In the genomic region with DNA sequence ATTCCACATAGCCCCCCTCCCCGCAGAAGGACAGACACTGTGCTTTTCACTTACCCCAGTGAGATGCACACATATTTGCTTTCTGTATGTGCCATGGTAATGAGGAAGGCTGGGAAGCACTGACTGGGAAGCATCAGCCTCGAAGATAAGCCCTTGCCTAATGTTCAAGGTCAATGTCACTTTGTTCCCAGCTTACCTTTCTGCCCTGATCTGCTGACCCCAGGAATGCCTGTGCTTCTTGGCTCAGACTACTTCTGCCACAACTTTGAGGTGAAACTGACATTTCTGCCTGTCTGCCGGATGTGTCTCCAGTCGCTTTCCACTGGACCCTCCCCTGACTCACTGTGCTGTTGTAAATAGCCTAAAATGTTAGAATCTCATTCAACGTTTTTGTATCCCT, we compare ENCODE assay signal across 17 cellular contexts.
DNase-seq lines count a peak whose midpoint lies in the region; ATAC-seq, FAIRE-seq and TF ChIP-seq lines count a peak whose summit lies in the region.
"Had no signal": no experiment of that assay in that cellular context is flagged by ENCODE, and none has a peak within 500 bp of the region (broad histone marks: within the 10 kb centered on the region; RNA-seq: fewer than 3 reads in every experiment).

No MANE protein-coding gene starts in this region.

- H3K27ac Mint-ChIP-seq in endodermal cell (no peak overlapping the region), mesothelial cell of epicardium (peak overlapping the region; percentile 0)
- no peak overlapping the region for H3K27ac Mint-ChIP-seq in activated naive CD4-positive, alpha-beta T cell treated with anti-CD3 and anti-CD28 coated beads, Interleukin-2, amount 10 ng/mL, durations not matched to agents 7 days and 5 days
- H3K27ac Mint-ChIP-seq: CD14-positive monocyte; CD8-positive, alpha-beta T cell; GM23338 had no signal

- H3K4me1 ChIP-seq in HepG2 (ENCODE audit: insufficient read depth, low read length) (peaks cover 89% of the 10 kb centered on the region), right lobe of liver (peaks cover 0 to 18% (median 7%) of the 10 kb centered on the region in 4 donors), endodermal cell (ENCODE audit: control insufficient read depth, insufficient read depth, low read length) (peaks cover 34% of the 10 kb centered on the region)

- H3K4me3 ChIP-seq in HepG2 (replicated peaks in 1 of 3; ENCODE audit: insufficient read depth in 1 of 3, low read depth in 2 of 3, low read length in 3 of 3) (no peak overlapping the region), right lobe of liver (no peak overlapping the region), endodermal cell (ENCODE audit: low read length) (peak overlapping the region; percentile 5)
- H3K4me3 ChIP-seq: GM23338 had no signal

- TF ChIP-seq POLR2A in HepG2 (IDR thresholded peaks at IDR 0.05; ENCODE audit: insufficient read depth in 1 of 2, low read depth in 2 of 2, low read length in 2 of 2) = no peak
- no peak for TF ChIP-seq POLR2A in right lobe of liver (IDR thresholded peaks at IDR 0.05)

- CTCF ChIA-PET in HepG2 (lab: Yijun Ruan, JAX; ENCODE audit: low intra/inter-chr PET ratio, low total read pairs) = no interaction called here
- CTCF ChIA-PET in activated naive CD4-positive, alpha-beta T cell treated with anti-CD3 and anti-CD28 coated beads, Interleukin-2, amount 10 ng/mL, durations not matched to agents 7 days and 5 days (lab: Charles Lee) = no interaction called here

- intact Hi-C loops in HepG2 (cut with micrococcal nuclease; ENCODE audit: unreplicated experiment) (loop anchor here (5.0 to 10.0 kb wide), 2 partner anchors 56 to 479 kb away; no protein-coding TSS in a partner anchor), right lobe of liver (cut with DNase I) (loop anchor here in 1 of 2 donors (10.0 kb wide), 1 partner anchor 186 kb away; a partner anchor contains a TSS)

- TF ChIP-seq RAD21 in HepG2 (CRISPR knock-in tag; IDR thresholded peaks at IDR 0.05) = no peak

- peaks cover 62% of the 10 kb centered on the region for H3K4me1 Mint-ChIP-seq in endodermal cell
- H3K4me1 Mint-ChIP-seq in mesothelial cell of epicardium = peaks cover 59% of the 10 kb centered on the region
- H3K4me1 Mint-ChIP-seq in activated naive CD4-positive, alpha-beta T cell treated with anti-CD3 and anti-CD28 coated beads, Interleukin-2, amount 10 ng/mL, durations not matched to agents 7 days and 5 days = no peaks in the 10 kb centered on the region
- H3K4me1 Mint-ChIP-seq: CD14-positive monocyte had no signal

- H3K36me3 Mint-ChIP-seq in endodermal cell (ENCODE audit: low read depth) (peaks cover 9% of the 10 kb centered on the region), mesothelial cell of epicardium (peaks cover 12% of the 10 kb centered on the region)
- H3K36me3 Mint-ChIP-seq in activated naive CD4-positive, alpha-beta T cell treated with anti-CD3 and anti-CD28 coated beads, Interleukin-2, amount 10 ng/mL, durations not matched to agents 7 days and 5 days = no peaks in the 10 kb centered on the region
- H3K36me3 Mint-ChIP-seq: CD14-positive monocyte; CD8-positive, alpha-beta T cell had no signal

- TF ChIP-seq CTCF in HepG2 (CRISPR knock-in tag; IDR thresholded peaks at IDR 0.05) = no peak
- TF ChIP-seq CTCF in right lobe of liver (IDR thresholded peaks at IDR 0.05) = no peak
- TF ChIP-seq CTCF in endodermal cell (conservative IDR thresholded peaks at IDR 0.05) = no peak
- no peak for TF ChIP-seq CTCF in mesothelial cell of epicardium (IDR thresholded peaks at IDR 0.05; ENCODE audit: unreplicated experiment)

- in situ Hi-C loops in HepG2 (cut with HindIII; ENCODE audit: extremely low pct_ligation_motif_present, low pct_unique_long_range_greater_than_20kb) = no loop called here

- WGBS in HepG2 (ENCODE audit: low lambda C conversion rate) = 14% methylated on average over 4 of the region's 5 CpGs
- WGBS in right lobe of liver (ENCODE audit: insufficient coverage, low coverage, low lambda C conversion rate, missing lambda C conversion rate) = 62% methylated on average over 5 of the region's 5 CpGs
- WGBS in endodermal cell (ENCODE audit: insufficient coverage in 1 of 2, insufficient read length in 1 of 2), 2 experiments = 86 to 93% methylated on average over 4 of the region's 5 CpGs

- peak in 1 of 2 experiments; percentile 54; a peak in 1 of 4 replicates for TF ChIP-seq EP300 in HepG2 (IDR thresholded peaks at IDR 0.05; ENCODE audit: low read depth in 2 of 2, low read length in 2 of 2)
- no peak for TF ChIP-seq EP300 in HepG2 (CRISPR knock-in tag; IDR thresholded peaks at IDR 0.05; ENCODE audit: borderline replicate concordance)

- H3K27me3 Mint-ChIP-seq in endodermal cell (ENCODE audit: insufficient read depth) (no peaks in the 10 kb centered on the region), mesothelial cell of epicardium (ENCODE audit: low read depth) (no peaks in the 10 kb centered on the region)
- H3K27me3 Mint-ChIP-seq in activated naive CD4-positive, alpha-beta T cell treated with anti-CD3 and anti-CD28 coated beads, Interleukin-2, amount 10 ng/mL, durations not matched to agents 7 days and 5 days = no peaks in the 10 kb centered on the region

- H3K27ac ChIP-seq in HepG2 (ENCODE audit: extremely low read length, insufficient read depth, low read length) = no peak overlapping the region
- no peak overlapping the region for H3K27ac ChIP-seq in right lobe of liver
- no peak overlapping the region for H3K27ac ChIP-seq in endodermal cell (ENCODE audit: low read depth, low read length)

- H3K79me2 ChIP-seq in HepG2 (ENCODE audit: insufficient read depth, low read length) = peaks cover 3% of the 10 kb centered on the region

- no peak overlapping the region for H2AFZ ChIP-seq in HepG2 (ENCODE audit: low read length)
- H2AFZ ChIP-seq: GM23338 had no signal

- no peaks in the 10 kb centered on the region for H3K27me3 ChIP-seq in HepG2 (ENCODE audit: control insufficient read depth in 1 of 2, insufficient read depth in 2 of 2, low read length in 2 of 2)
- H3K27me3 ChIP-seq in right lobe of liver = no peaks in the 10 kb centered on the region
- no peaks in the 10 kb centered on the region for H3K27me3 ChIP-seq in endodermal cell (ENCODE audit: control insufficient read depth, insufficient read depth, low read length, poor library complexity, severe bottlenecking)

- no peaks in the 10 kb centered on the region for H4K20me1 ChIP-seq in HepG2 (ENCODE audit: insufficient read depth, low read length)

- H3K9me3 ChIP-seq in HepG2 (ENCODE audit: low read length) (peaks cover 3% of the 10 kb centered on the region; the same call in 1 of the 2 replicates), right lobe of liver (no peaks in the 10 kb centered on the region), endodermal cell (ENCODE audit: control insufficient read depth, low read length) (peaks cover 9% of the 10 kb centered on the region)

- POLR2A ChIA-PET in HepG2 (lab: Yijun Ruan, JAX) = no interaction called here

- BruUV-seq in HepG2 (replicated peaks; lab: Mats Ljungman, UMichigan) = no TSS peak

- no peaks in the 10 kb centered on the region for H3K36me3 ChIP-seq in HepG2 (replicated peaks in 1 of 2; ENCODE audit: control insufficient read depth in 1 of 2, insufficient read depth in 2 of 2, low read length in 2 of 2)
- H3K36me3 ChIP-seq in right lobe of liver = no peaks in the 10 kb centered on the region
- peaks cover 5% of the 10 kb centered on the region for H3K36me3 ChIP-seq in endodermal cell (ENCODE audit: control insufficient read depth, insufficient read depth, low read length)

- peak; percentile 48 for FAIRE-seq in HepG2 (lab: Jason Lieb, UNC)
- FAIRE-seq in urothelium cell line (lab: Jason Lieb, UNC) = peak; percentile 76
- no peak for FAIRE-seq in GM19239 (lab: Jason Lieb, UNC)
- FAIRE-seq: GM12892 had no signal

- H3K9ac ChIP-seq in HepG2 (ENCODE audit: insufficient read depth, low read depth, low read length) (no peak overlapping the region), endodermal cell (ENCODE audit: extremely low read depth, low read length, poor library complexity, severe bottlenecking) (no peak overlapping the region)

- H3K9me3 Mint-ChIP-seq in endodermal cell (peaks cover 10% of the 10 kb centered on the region), mesothelial cell of epicardium (peaks cover 8% of the 10 kb centered on the region)
- peaks cover 1% of the 10 kb centered on the region for H3K9me3 Mint-ChIP-seq in activated naive CD4-positive, alpha-beta T cell treated with anti-CD3 and anti-CD28 coated beads, Interleukin-2, amount 10 ng/mL, durations not matched to agents 7 days and 5 days

- H3K4me2 ChIP-seq in HepG2 (ENCODE audit: low read depth, low read length) = peak overlapping the region; percentile 52

- ATAC-seq in HepG2 = peak; percentile 8; the same call in 2 of the 3 replicates
- ATAC-seq in right lobe of liver = no peak
- ATAC-seq: CD8-positive, alpha-beta T cell; GM23338 had no signal

- DNase-seq in HepG2 (ENCODE audit: low spot score) (peak; percentile 81), right lobe of liver (no peak), endodermal cell (no peak), mesothelial cell of epicardium (ENCODE audit: low spot score in 2 of 2, unreplicated experiment in 2 of 2) (no peak), urothelium cell line (ENCODE audit: low spot score) (no peak), SIG-M5 (lab: John Stamatoyannopoulos, UW) (no peak), GM19239 (ENCODE audit: insufficient read length, low spot score) (no peak)
- no peak for DNase-seq in activated naive CD4-positive, alpha-beta T cell treated with anti-CD3 and anti-CD28 coated beads, Interleukin-2, amount 10 ng/mL, durations not matched to agents 7 days and 5 days
- DNase-seq: CD8-positive, alpha-beta T cell; COR-L47; DND-41; GDM1; H7; IMR-90 had no signal

- H3K4me3 Mint-ChIP-seq in endodermal cell (no peak overlapping the region), mesothelial cell of epicardium (no peak overlapping the region)
- no peak overlapping the region for H3K4me3 Mint-ChIP-seq in activated naive CD4-positive, alpha-beta T cell treated with anti-CD3 and anti-CD28 coated beads, Interleukin-2, amount 10 ng/mL, durations not matched to agents 7 days and 5 days
- H3K4me3 Mint-ChIP-seq: CD14-positive monocyte; CD8-positive, alpha-beta T cell; GM23338 had no signal

TF ChIP-seq in HepG2, 621 proteins besides CTCF, POLR2A, EP300 and RAD21 (continues in another document):
- no peak for TF ChIP-seq AKAP8 (CRISPR knock-in tag; IDR thresholded peaks at IDR 0.05)
